Comparison of ENCODE assay signal across 4 cellular contexts in the genomic region with DNA sequence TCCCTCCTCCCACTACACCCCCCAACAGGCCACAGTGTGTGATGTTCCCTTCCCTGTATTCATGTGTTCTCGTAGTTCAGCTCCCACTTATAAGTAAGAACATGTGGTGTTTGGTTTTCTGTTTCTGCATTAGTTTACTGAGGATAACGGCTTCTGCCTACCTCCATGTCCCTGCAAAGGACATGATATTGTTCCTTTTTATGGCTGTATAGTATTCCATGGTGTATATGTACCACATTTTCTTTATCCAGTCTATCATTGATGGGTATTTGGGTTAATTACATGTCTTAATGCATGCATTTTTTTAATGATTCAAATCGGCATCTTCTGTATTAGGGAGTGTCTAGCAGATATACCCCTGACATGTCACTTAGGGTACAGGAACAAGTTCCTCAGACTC.
DNase-seq lines count a peak whose midpoint lies in the region; ATAC-seq, FAIRE-seq and TF ChIP-seq lines count a peak whose summit lies in the region.
"Not testable (repeated sequence)": the region's sequence is repeated elsewhere in the genome, so short reads cannot be mapped to it uniquely, and the experiment has no call there.

No MANE protein-coding gene starts in this region.

- H4K20me1 ChIP-seq in K562 (replicated peaks; ENCODE audit: control insufficient read depth, insufficient read depth, low read length) = not testable (repeated sequence)

- H3K9me1 ChIP-seq in K562 (ENCODE audit: control insufficient read depth, insufficient read depth, low read length) = not testable (repeated sequence)

- POLR2A ChIA-PET in A549 (lab: Yijun Ruan, JAX); HEK293 (lab: Yijun Ruan, JAX); K562 (lab: Yijun Ruan, JAX): not testable (repeated sequence)

- TF ChIP-seq RAD21 in A549 (conservative IDR thresholded peaks at IDR 0.05 in 1 of 2, IDR thresholded peaks at IDR 0.05 in 1 of 2); K562 (CRISPR knock-in tag; conservative IDR thresholded peaks at IDR 0.05 in 1 of 2, IDR thresholded peaks at IDR 0.05 in 1 of 2): not testable (repeated sequence)

- not testable (repeated sequence) for H2AFZ ChIP-seq in K562 (ENCODE audit: low read depth, low read length)

- H3K27ac ChIP-seq in A549; HEK293 (ENCODE audit: extremely low read depth, low read depth, low read length); K562 (ENCODE audit: extremely low read depth, low read depth, low read length): not testable (repeated sequence)
- H3K27ac ChIP-seq in esophagus squamous epithelium = peak overlapping the region in 3 of 4 donors; percentile 43 to 75 (median 51)

- H3K4me2 ChIP-seq in A549; K562 (ENCODE audit: insufficient read depth, low read length): not testable (repeated sequence)

- H3K36me3 ChIP-seq in HEK293 (ENCODE audit: control insufficient read depth in 2 of 2, insufficient read depth in 1 of 2, low read length in 2 of 2); K562 (ENCODE audit: control insufficient read depth, insufficient read depth, low read length): not testable (repeated sequence)
- peaks cover 0 to 22% (median 0%) of the 10 kb centered on the region in 3 donors for H3K36me3 ChIP-seq in esophagus squamous epithelium

- TF ChIP-seq POLR2A in A549 (IDR thresholded peaks at IDR 0.05; ENCODE audit: low read length); K562 (conservative IDR thresholded peaks at IDR 0.05); esophagus squamous epithelium (IDR thresholded peaks at IDR 0.05): not testable (repeated sequence)

- H3K9me3 ChIP-seq in A549; HEK293 (ENCODE audit: control insufficient read depth, insufficient read depth, low read depth, low read length); K562 (replicated peaks; ENCODE audit: control insufficient read depth, insufficient read depth, low read depth, low read length); esophagus squamous epithelium: not testable (repeated sequence)

- DNase-seq in A549 (ENCODE audit: low read depth in 1 of 2, low spot score in 1 of 2); K562 (ENCODE audit: extremely low read depth in 1 of 4, low spot score in 3 of 4); esophagus squamous epithelium (lab: John Stamatoyannopoulos, UW): not testable (repeated sequence)

- not testable (repeated sequence) for FAIRE-seq in A549 (lab: Jason Lieb, UNC); K562 (lab: Jason Lieb, UNC)

- not testable (repeated sequence) for H3K4me3 ChIP-seq in A549; HEK293 (ENCODE audit: low read depth, low read length); K562; esophagus squamous epithelium

- H3K9ac ChIP-seq in K562 (ENCODE audit: insufficient read depth in 1 of 2, low read depth in 2 of 2, low read length in 2 of 2) = not testable (repeated sequence)

- 88% methylated on average over 3 of the region's 3 CpGs for WGBS in A549 (ENCODE audit: missing lambda C conversion rate)
- 35% methylated on average over 3 of the region's 3 CpGs for WGBS in K562 (ENCODE audit: insufficient coverage, low coverage, missing lambda C conversion rate)
- WGBS in esophagus squamous epithelium, 2 donors = 95 to 98% methylated on average over 3 of the region's 3 CpGs

- TF ChIP-seq EP300 in A549 (IDR thresholded peaks at IDR 0.05); K562 (IDR thresholded peaks at IDR 0.05; ENCODE audit: low read length): not testable (repeated sequence)

- ATAC-seq in A549, K562: not testable (repeated sequence)

- H3K4me1 ChIP-seq in A549; HEK293 (ENCODE audit: control insufficient read depth, insufficient read depth, low read length); K562 (replicated peaks in 1 of 2; ENCODE audit: control insufficient read depth in 2 of 2, insufficient read depth in 2 of 2, low read length in 2 of 2): not testable (repeated sequence)
- peaks cover 0 to 28% (median 5%) of the 10 kb centered on the region in 3 donors for H3K4me1 ChIP-seq in esophagus squamous epithelium

- H3K79me2 ChIP-seq in K562 (ENCODE audit: control insufficient read depth, insufficient read depth, low read length) = not testable (repeated sequence)

- BruUV-seq in K562 (replicated peaks; lab: Mats Ljungman, UMichigan) = not testable (repeated sequence)

- CTCF ChIA-PET in A549 (lab: Yijun Ruan, JAX) = interaction anchor here (1.4 kb wide), 1 partner anchor 26 kb away, joined by 3 read pairs; no protein-coding TSS in a partner anchor
- CTCF ChIA-PET in HEK293 (lab: Yijun Ruan, JAX); K562 (lab: Yijun Ruan, JAX; ENCODE audit: low intra/inter-chr PET ratio): not testable (repeated sequence)

- not testable (repeated sequence) for TF ChIP-seq CTCF in A549 (IDR thresholded peaks at IDR 0.05); HEK293 (tag by site-specific recombination; IDR thresholded peaks at IDR 0.05); K562 (IDR thresholded peaks at IDR 0.05 in 2 of 3, conservative IDR thresholded peaks at IDR 0.05 in 1 of 3; ENCODE audit: insufficient read depth in 2 of 3, low read depth in 1 of 3, low read length in 3 of 3); esophagus squamous epithelium (IDR thresholded peaks at IDR 0.05)

- not testable (repeated sequence) for H3K27me3 ChIP-seq in K562 (ENCODE audit: control insufficient read depth in 2 of 2, insufficient read depth in 2 of 2, low read length in 2 of 2); esophagus squamous epithelium

- in situ Hi-C loops in K562 (cut with MboI) = not testable (repeated sequence)

- intact Hi-C loops in K562 (cut with micrococcal nuclease); esophagus squamous epithelium (cut with DNase I): not testable (repeated sequence)

TF ChIP-seq in A549, 52 proteins besides CTCF, POLR2A, EP300 and RAD21:
- TF ChIP-seq KDM1A (IDR thresholded peaks at IDR 0.05; ENCODE audit: low read depth) = 0 out of 2 replicates have a peak, but pooled peaks have one; percentile 30

TF ChIP-seq in HEK293, 187 proteins besides CTCF, POLR2A, EP300 and RAD21:
- peak; percentile 98 for TF ChIP-seq ZNF146 (tag by site-specific recombination; IDR thresholded peaks at IDR 0.05)
TF ChIP-seq in HEK293: peak in this region for 1; not testable (repeated sequence) for 186.

TF ChIP-seq in K562, 482 proteins besides CTCF, POLR2A, EP300 and RAD21:
- TF ChIP-seq ZNF146 (CRISPR knock-in tag; IDR thresholded peaks at IDR 0.05; ENCODE audit: unreplicated experiment) (peak; percentile 75), RBM25 (IDR thresholded peaks at IDR 0.05; ENCODE audit: low read depth, low read length, severe bottlenecking) (peak; percentile 9)
